In genomic region chr19:38233740-38234251, GRCh38 we compare ENCODE assay signal across 8 cellular contexts. TPM values are rescaled to one million over a fixed set of nuclear protein-coding genes. Genes with fewer than 3 reads are reported as not detected.
DNase-seq lines count a peak whose midpoint lies in the region; ATAC-seq, FAIRE-seq and TF ChIP-seq lines count a peak whose summit lies in the region.

No MANE protein-coding gene starts in this region.

- peak; percentile 70 to 78 for DNase-seq in AML-193 (lab: John Stamatoyannopoulos, UW)
- peak; percentile 96 for DNase-seq in H54 (ENCODE audit: insufficient read length, low spot score)
- no peak for DNase-seq in NT2/D1 (ENCODE audit: low read depth, low spot score)
- DNase-seq in activated CD8-positive, alpha-beta memory T cell treated with anti-CD3 and anti-CD28 coated beads, Interleukin-2, amount 10 ng/mL, durations not matched to agents 7 days and 5 days = peak; percentile 86
- DNase-seq in epidermal melanocyte (ENCODE audit: insufficient read length, low spot score) = peak; percentile 90
- DNase-seq in naive thymus-derived CD4-positive, alpha-beta T cell = peak; percentile 22 to 88 (median 55)

- CTCF ChIA-PET in activated CD8-positive, alpha-beta memory T cell treated with anti-CD3 and anti-CD28 coated beads, Interleukin-2, amount 10 ng/mL, durations not matched to agents 7 days and 5 days (lab: Charles Lee) = interaction anchor here (0.8 to 2.8 kb wide), 16 partner anchors 8 to 331 kb away, joined by 3 to 20 read pairs (median 4); partner anchors contain the start of genes CATSPERG, FAM98C, PSMD8 and WDR87
- CTCF ChIA-PET in naive thymus-derived CD4-positive, alpha-beta T cell (lab: Charles Lee) = interaction anchor here (0.7 to 1.6 kb wide), 2 partner anchors 28 to 227 kb away, joined by 4 to 5 read pairs; no protein-coding TSS in a partner anchor

- H3K9ac ChIP-seq in NT2/D1 (ENCODE audit: insufficient read length, low read depth) = peak overlapping the region; percentile 51

- H3K4me3 Mint-ChIP-seq in activated CD8-positive, alpha-beta memory T cell treated with anti-CD3 and anti-CD28 coated beads, Interleukin-2, amount 10 ng/mL, durations not matched to agents 7 days and 5 days = no peak overlapping the region
- no peak overlapping the region for H3K4me3 Mint-ChIP-seq in naive thymus-derived CD4-positive, alpha-beta T cell
- no peak overlapping the region for H3K4me3 Mint-ChIP-seq in stimulated activated memory B cell treated with anti-CD40 and anti-IgM and Interleukin-4, amounts not matched to agents 10 μg/mL and 1 μg/mL and 100 μg/mL, for 72 hours

- no peaks in the 10 kb centered on the region for H3K9me3 Mint-ChIP-seq in activated CD8-positive, alpha-beta memory T cell treated with anti-CD3 and anti-CD28 coated beads, Interleukin-2, amount 10 ng/mL, durations not matched to agents 7 days and 5 days (ENCODE audit: low read depth)
- H3K9me3 Mint-ChIP-seq in naive thymus-derived CD4-positive, alpha-beta T cell = peaks cover 0 to 2% (median 0%) of the 10 kb centered on the region in 11 donors
- H3K9me3 Mint-ChIP-seq in stimulated activated memory B cell treated with anti-CD40 and anti-IgM and Interleukin-4, amounts not matched to agents 10 μg/mL and 1 μg/mL and 100 μg/mL, for 72 hours = no peaks in the 10 kb centered on the region

- H3K27me3 ChIP-seq in NT2/D1 (ENCODE audit: insufficient read depth, insufficient read length) = peaks cover 21% of the 10 kb centered on the region
- H3K27me3 ChIP-seq in naive thymus-derived CD4-positive, alpha-beta T cell (ENCODE audit: control insufficient read depth in 2 of 2, insufficient read depth in 2 of 2, low read length in 2 of 2) = peaks cover 0 to 5% of the 10 kb centered on the region in 2 donors

- FAIRE-seq in H54 (lab: Jason Lieb, UNC) = no peak

- H3K9me3 ChIP-seq in NT2/D1 (ENCODE audit: insufficient read depth, low read length) = no peaks in the 10 kb centered on the region
- H3K9me3 ChIP-seq in naive thymus-derived CD4-positive, alpha-beta T cell (ENCODE audit: control insufficient read depth in 2 of 3, low read length in 3 of 3) = no peaks in the 10 kb centered on the region

- H3K4me1 ChIP-seq in NT2/D1 (ENCODE audit: insufficient read depth, insufficient read length) = peaks cover 4% of the 10 kb centered on the region
- H3K4me1 ChIP-seq in naive thymus-derived CD4-positive, alpha-beta T cell (ENCODE audit: control insufficient read depth in 2 of 2, insufficient read depth in 2 of 2, low read length in 2 of 2) = peaks cover 0 to 6% of the 10 kb centered on the region in 2 donors

- peak; percentile 59 for ATAC-seq in activated CD8-positive, alpha-beta memory T cell treated with anti-CD3 and anti-CD28 coated beads, Interleukin-2, amount 10 ng/mL, durations not matched to agents 7 days and 5 days
- ATAC-seq in naive thymus-derived CD4-positive, alpha-beta T cell = peak; percentile 71
- ATAC-seq in stimulated activated memory B cell treated with anti-CD40 and anti-IgM and Interleukin-4, amounts not matched to agents 10 μg/mL and 1 μg/mL and 100 μg/mL, for 72 hours = peak; percentile 77
- ATAC-seq in HG02623 (IDR thresholded peaks at IDR 0.05; ENCODE audit: unreplicated experiment) = no peak

- H3K4me3 ChIP-seq in NT2/D1 (ENCODE audit: insufficient read length, low read depth) = no peak overlapping the region
- H3K4me3 ChIP-seq in naive thymus-derived CD4-positive, alpha-beta T cell (ENCODE audit: low read length) = no peak overlapping the region

- peaks cover 29% of the 10 kb centered on the region for H3K27me3 Mint-ChIP-seq in activated CD8-positive, alpha-beta memory T cell treated with anti-CD3 and anti-CD28 coated beads, Interleukin-2, amount 10 ng/mL, durations not matched to agents 7 days and 5 days
- peaks cover 25 to 39% (median 32%) of the 10 kb centered on the region in 5 donors for H3K27me3 Mint-ChIP-seq in naive thymus-derived CD4-positive, alpha-beta T cell
- peaks cover 64% of the 10 kb centered on the region for H3K27me3 Mint-ChIP-seq in stimulated activated memory B cell treated with anti-CD40 and anti-IgM and Interleukin-4, amounts not matched to agents 10 μg/mL and 1 μg/mL and 100 μg/mL, for 72 hours

- H3K4me1 Mint-ChIP-seq in activated CD8-positive, alpha-beta memory T cell treated with anti-CD3 and anti-CD28 coated beads, Interleukin-2, amount 10 ng/mL, durations not matched to agents 7 days and 5 days = peaks cover 5% of the 10 kb centered on the region
- peaks cover 0 to 12% (median 3%) of the 10 kb centered on the region in 7 donors for H3K4me1 Mint-ChIP-seq in naive thymus-derived CD4-positive, alpha-beta T cell
- peaks cover 10% of the 10 kb centered on the region for H3K4me1 Mint-ChIP-seq in stimulated activated memory B cell treated with anti-CD40 and anti-IgM and Interleukin-4, amounts not matched to agents 10 μg/mL and 1 μg/mL and 100 μg/mL, for 72 hours

- no peaks in the 10 kb centered on the region for H3K36me3 ChIP-seq in NT2/D1 (ENCODE audit: insufficient read depth, insufficient read length, low read length)
- H3K36me3 ChIP-seq in naive thymus-derived CD4-positive, alpha-beta T cell (ENCODE audit: control insufficient read depth in 2 of 3, insufficient read depth in 3 of 3, low read length in 3 of 3) = no peaks in the 10 kb centered on the region

- no peak for TF ChIP-seq POLR2A in H54 (IDR thresholded peaks at IDR 0.05; ENCODE audit: low read depth, low read length)

- H3K27ac ChIP-seq in naive thymus-derived CD4-positive, alpha-beta T cell (ENCODE audit: low read depth, low read length) = no peak overlapping the region

- no peaks in the 10 kb centered on the region for H3K36me3 Mint-ChIP-seq in activated CD8-positive, alpha-beta memory T cell treated with anti-CD3 and anti-CD28 coated beads, Interleukin-2, amount 10 ng/mL, durations not matched to agents 7 days and 5 days
- no peaks in the 10 kb centered on the region for H3K36me3 Mint-ChIP-seq in naive thymus-derived CD4-positive, alpha-beta T cell
- no peaks in the 10 kb centered on the region for H3K36me3 Mint-ChIP-seq in stimulated activated memory B cell treated with anti-CD40 and anti-IgM and Interleukin-4, amounts not matched to agents 10 μg/mL and 1 μg/mL and 100 μg/mL, for 72 hours

- POLR2A ChIA-PET in naive thymus-derived CD4-positive, alpha-beta T cell (lab: Charles Lee) = no interaction called here

- no peak overlapping the region for H3K27ac Mint-ChIP-seq in activated CD8-positive, alpha-beta memory T cell treated with anti-CD3 and anti-CD28 coated beads, Interleukin-2, amount 10 ng/mL, durations not matched to agents 7 days and 5 days
- H3K27ac Mint-ChIP-seq in naive thymus-derived CD4-positive, alpha-beta T cell = no peak overlapping the region
- peak overlapping the region; percentile 8 for H3K27ac Mint-ChIP-seq in stimulated activated memory B cell treated with anti-CD40 and anti-IgM and Interleukin-4, amounts not matched to agents 10 μg/mL and 1 μg/mL and 100 μg/mL, for 72 hours

- intact Hi-C loops in naive thymus-derived CD4-positive, alpha-beta T cell (cut with micrococcal nuclease) = loop anchor here (1.0 to 5.0 kb wide), 3 partner anchors 102 to 331 kb away; partner anchors contain the start of gene CATSPERG (in 1 of the 2)

RNA-seq across cellular contexts. Expression of gene DPF1, which starts 9.8 kb away (rescaled TPM):
- under 1 TPM in 1 of 2 experiments, not detected in 1; 0.47 TPM for total RNA-seq in activated CD8-positive, alpha-beta memory T cell treated with anti-CD3 and anti-CD28 coated beads, Interleukin-2, amount 10 ng/mL, durations not matched to agents 7 days and 5 days
- under 1 TPM in 2 of 5 experiments, not detected in 3; 0.46 to 0.51 TPM for total RNA-seq in naive thymus-derived CD4-positive, alpha-beta T cell
- polyA plus RNA-seq in naive thymus-derived CD4-positive, alpha-beta T cell = not detected

RNA-seq across cellular contexts. Expression of gene PPP1R14A, which starts 22.4 kb away (rescaled TPM):
- not detected for total RNA-seq in activated CD8-positive, alpha-beta memory T cell treated with anti-CD3 and anti-CD28 coated beads, Interleukin-2, amount 10 ng/mL, durations not matched to agents 7 days and 5 days
- 10 to 100 TPM in 1 of 5 experiments, 1 to 10 TPM in 1, under 1 TPM in 1, not detected in 2; 0.53 to 61.2 (median 2.1) TPM for total RNA-seq in naive thymus-derived CD4-positive, alpha-beta T cell
- polyA plus RNA-seq in naive thymus-derived CD4-positive, alpha-beta T cell = not detected

RNA-seq across cellular contexts. Expression of gene SPINT2, which starts 30.6 kb away (rescaled TPM):
- total RNA-seq in activated CD8-positive, alpha-beta memory T cell treated with anti-CD3 and anti-CD28 coated beads, Interleukin-2, amount 10 ng/mL, durations not matched to agents 7 days and 5 days = 10 to 100 TPM in 1 of 2 experiments, 1 to 10 TPM in 1; 9.3 to 15.6 TPM
- 10 to 100 TPM; 35.5 to 56.9 (median 38.7) TPM for total RNA-seq in naive thymus-derived CD4-positive, alpha-beta T cell
- polyA plus RNA-seq in naive thymus-derived CD4-positive, alpha-beta T cell = 100 to 1,000 TPM; 120 to 139 TPM
